ENCODE assay signal across 14 cellular contexts in the genomic region with DNA sequence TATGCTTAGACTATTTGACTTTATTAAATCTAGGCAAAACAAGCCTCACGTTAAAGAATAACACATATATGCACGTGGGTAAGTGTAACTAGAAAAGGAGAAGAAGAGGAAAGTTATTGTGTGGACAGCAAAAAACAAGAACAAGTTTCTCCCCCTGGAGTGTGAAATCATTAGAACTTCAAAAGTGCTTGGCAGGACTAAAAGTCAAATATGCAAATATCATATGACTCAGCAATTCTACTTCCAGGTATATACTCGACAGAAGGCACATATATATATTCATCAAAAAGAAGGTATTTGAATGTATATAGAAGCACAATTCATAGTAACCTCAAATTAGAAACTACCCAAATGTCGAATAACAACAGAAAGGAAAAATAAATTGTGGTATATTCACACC.
DNase-seq lines count a peak whose midpoint lies in the region; ATAC-seq, FAIRE-seq and TF ChIP-seq lines count a peak whose summit lies in the region.
"Had no signal": no experiment of that assay in that cellular context is flagged by ENCODE, and none has a peak within 500 bp of the region (broad histone marks: within the 10 kb centered on the region; RNA-seq: fewer than 3 reads in every experiment).

No MANE protein-coding gene starts in this region.

- TF ChIP-seq RAD21 in HepG2 (CRISPR knock-in tag; IDR thresholded peaks at IDR 0.05): no peak

- no peak for DNase-seq in HepG2 (ENCODE audit: low spot score)
- no peak for DNase-seq in right lobe of liver
- peak; percentile 63 for DNase-seq in Karpas-422
- no peak for DNase-seq in WERI-Rb-1
- DNase-seq in renal cortical epithelial cell (ENCODE audit: low read depth): peak; percentile 2
- no peak for DNase-seq in suprapubic skin (ENCODE audit: low spot score in 2 of 2)
- DNase-seq in D721Med (ENCODE audit: insufficient read length, low spot score): no peak
- DNase-seq in frontal cortex (ENCODE audit: low spot score in 2 of 2): no peak
- DNase-seq: C1 segment of cervical spinal cord, NCI-H1436, NCI-H2029, NCI-H2171, NCI-H446, SIG-M5 had no signal

- ATAC-seq in HepG2 (no peak), right lobe of liver (no peak)

- TF ChIP-seq CTCF in HepG2 (CRISPR knock-in tag; IDR thresholded peaks at IDR 0.05) (no peak), right lobe of liver (IDR thresholded peaks at IDR 0.05) (no peak), WERI-Rb-1 (IDR thresholded peaks at IDR 0.05; ENCODE audit: low read depth, low read length) (no peak), suprapubic skin (IDR thresholded peaks at IDR 0.05) (no peak), D721Med (IDR thresholded peaks at IDR 0.05; ENCODE audit: insufficient read depth, missing control alignments) (no peak)

- FAIRE-seq in HepG2 (lab: Jason Lieb, UNC): no peak
- FAIRE-seq in D721Med (lab: Jason Lieb, UNC): no peak
- FAIRE-seq in frontal cortex (lab: Jason Lieb, UNC): no peak

- no TSS peak for BruUV-seq in HepG2 (replicated peaks; lab: Mats Ljungman, UMichigan)

- H4K20me1 ChIP-seq in HepG2 (ENCODE audit: insufficient read depth, low read length) (no peaks in the 10 kb centered on the region), Karpas-422 (ENCODE audit: insufficient read depth, low read depth, low read length) (no peaks in the 10 kb centered on the region)

- H3K79me2 ChIP-seq in HepG2 (ENCODE audit: insufficient read depth, low read length) (no peaks in the 10 kb centered on the region), Karpas-422 (ENCODE audit: low read length) (no peaks in the 10 kb centered on the region)

- no peak overlapping the region for H2AFZ ChIP-seq in HepG2 (ENCODE audit: low read length)
- no peak overlapping the region for H2AFZ ChIP-seq in Karpas-422 (ENCODE audit: low read length)

- POLR2A ChIA-PET in HepG2 (lab: Yijun Ruan, JAX): no interaction called here

- H3K9ac ChIP-seq in HepG2 (ENCODE audit: insufficient read depth, low read depth, low read length) (no peak overlapping the region), Karpas-422 (ENCODE audit: low read length) (no peak overlapping the region)

- H3K9me2 ChIP-seq in Karpas-422 (replicated peaks; ENCODE audit: insufficient read depth, low read length): no peaks in the 10 kb centered on the region

- CTCF ChIA-PET in HepG2 (lab: Yijun Ruan, JAX; ENCODE audit: low intra/inter-chr PET ratio, low total read pairs): no interaction called here

- in situ Hi-C loops in HepG2 (cut with HindIII; ENCODE audit: extremely low pct_ligation_motif_present, low pct_unique_long_range_greater_than_20kb): no loop called here

- no peaks in the 10 kb centered on the region for H3K9me3 ChIP-seq in HepG2 (ENCODE audit: low read length)
- H3K9me3 ChIP-seq in right lobe of liver: no peaks in the 10 kb centered on the region
- H3K9me3 ChIP-seq in Karpas-422 (ENCODE audit: low read length): no peaks in the 10 kb centered on the region
- no peaks in the 10 kb centered on the region for H3K9me3 ChIP-seq in WERI-Rb-1 (ENCODE audit: severe bottlenecking)
- H3K9me3 ChIP-seq in suprapubic skin: no peaks in the 10 kb centered on the region

- H3K27ac ChIP-seq in HepG2 (ENCODE audit: extremely low read length, insufficient read depth, low read length) (no peak overlapping the region), right lobe of liver (no peak overlapping the region), Karpas-422 (ENCODE audit: low read length) (no peak overlapping the region), WERI-Rb-1 (peak overlapping the region; percentile 34), suprapubic skin (no peak overlapping the region)

- H3K4me2 ChIP-seq in HepG2 (ENCODE audit: low read depth, low read length) (no peak overlapping the region), Karpas-422 (ENCODE audit: low read depth, low read length, poor library complexity, severe bottlenecking) (peak overlapping the region; percentile 16)

- H3K4me1 ChIP-seq in HepG2 (ENCODE audit: insufficient read depth, low read length): peaks cover 7% of the 10 kb centered on the region
- H3K4me1 ChIP-seq in right lobe of liver: no peaks in the 10 kb centered on the region
- peaks cover 14% of the 10 kb centered on the region for H3K4me1 ChIP-seq in Karpas-422 (ENCODE audit: low read length)
- H3K4me1 ChIP-seq in suprapubic skin: no peaks in the 10 kb centered on the region

- H3K27me3 ChIP-seq in HepG2 (ENCODE audit: control insufficient read depth in 1 of 2, insufficient read depth in 2 of 2, low read length in 2 of 2): peaks cover 0 to 1% of the 10 kb centered on the region in 2 experiments; a peak in 1 of 5 replicates
- H3K27me3 ChIP-seq in right lobe of liver: no peaks in the 10 kb centered on the region
- H3K27me3 ChIP-seq in Karpas-422 (ENCODE audit: low read length): no peaks in the 10 kb centered on the region
- H3K27me3 ChIP-seq in WERI-Rb-1 (ENCODE audit: insufficient read depth, low read depth, severe bottlenecking): no peaks in the 10 kb centered on the region
- no peaks in the 10 kb centered on the region for H3K27me3 ChIP-seq in suprapubic skin

- 2% methylated on average over 4 of the region's 4 CpGs for WGBS in HepG2 (ENCODE audit: low lambda C conversion rate)
- WGBS in right lobe of liver (ENCODE audit: insufficient coverage, low coverage, low lambda C conversion rate, missing lambda C conversion rate): 34% methylated on average over 4 of the region's 4 CpGs
- WGBS in suprapubic skin: 49% methylated on average over 4 of the region's 4 CpGs

- H3K36me3 ChIP-seq in HepG2 (replicated peaks in 1 of 2; ENCODE audit: control insufficient read depth in 1 of 2, insufficient read depth in 2 of 2, low read length in 2 of 2) (no peaks in the 10 kb centered on the region), right lobe of liver (no peaks in the 10 kb centered on the region), Karpas-422 (ENCODE audit: insufficient read depth, low read length) (no peaks in the 10 kb centered on the region), WERI-Rb-1 (no peaks in the 10 kb centered on the region), suprapubic skin (no peaks in the 10 kb centered on the region)

- H3K4me3 ChIP-seq in HepG2 (replicated peaks in 1 of 3; ENCODE audit: insufficient read depth in 1 of 3, low read depth in 2 of 3, low read length in 3 of 3) (no peak overlapping the region), right lobe of liver (no peak overlapping the region), Karpas-422 (ENCODE audit: low read length) (no peak overlapping the region), WERI-Rb-1 (ENCODE audit: low read depth, low read length) (no peak overlapping the region; the same call in 1 of the 2 replicates), suprapubic skin (no peak overlapping the region)

- TF ChIP-seq EP300 in HepG2 (IDR thresholded peaks at IDR 0.05; ENCODE audit: low read depth in 2 of 2, low read length in 2 of 2) (no peak), HepG2 (CRISPR knock-in tag; IDR thresholded peaks at IDR 0.05; ENCODE audit: borderline replicate concordance) (no peak), suprapubic skin (IDR thresholded peaks at IDR 0.05) (no peak)

- intact Hi-C loops in HepG2 (cut with micrococcal nuclease; ENCODE audit: unreplicated experiment): no loop called here
- intact Hi-C loops in right lobe of liver (cut with DNase I): no loop called here

- TF ChIP-seq POLR2A in HepG2 (IDR thresholded peaks at IDR 0.05; ENCODE audit: insufficient read depth in 1 of 2, low read depth in 2 of 2, low read length in 2 of 2) (no peak), right lobe of liver (IDR thresholded peaks at IDR 0.05) (no peak), suprapubic skin (IDR thresholded peaks at IDR 0.05) (no peak)

TF ChIP-seq in HepG2, 621 proteins besides CTCF, POLR2A, EP300 and RAD21 (continues in another document):
- peak; percentile 84 for TF ChIP-seq NFE2L2 (IDR thresholded peaks at IDR 0.05; ENCODE audit: low read length)
- TF ChIP-seq, protein P1, sequence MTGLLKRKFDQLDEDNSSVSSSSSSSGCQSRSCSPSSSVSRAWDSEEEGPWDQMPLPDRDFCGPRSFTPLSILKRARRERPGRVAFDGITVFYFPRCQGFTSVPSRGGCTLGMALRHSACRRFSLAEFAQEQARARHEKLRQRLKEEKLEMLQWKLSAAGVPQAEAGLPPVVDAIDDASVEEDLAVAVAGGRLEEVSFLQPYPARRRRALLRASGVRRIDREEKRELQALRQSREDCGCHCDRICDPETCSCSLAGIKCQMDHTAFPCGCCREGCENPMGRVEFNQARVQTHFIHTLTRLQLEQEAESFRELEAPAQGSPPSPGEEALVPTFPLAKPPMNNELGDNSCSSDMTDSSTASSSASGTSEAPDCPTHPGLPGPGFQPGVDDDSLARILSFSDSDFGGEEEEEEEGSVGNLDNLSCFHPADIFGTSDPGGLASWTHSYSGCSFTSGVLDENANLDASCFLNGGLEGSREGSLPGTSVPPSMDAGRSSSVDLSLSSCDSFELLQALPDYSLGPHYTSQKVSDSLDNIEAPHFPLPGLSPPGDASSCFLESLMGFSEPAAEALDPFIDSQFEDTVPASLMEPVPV (CRISPR knock-in tag; IDR thresholded peaks at IDR 0.05): no peak

Comparison
In these comparisons a context has a peak if more than half of its experiments do, and no peak if none do; other contexts are left out.
1. DNase-seq: peak in Karpas-422 (single experiment) and renal cortical epithelial cell (single experiment); none in HepG2 (single experiment), right lobe of liver (0 of 3), WERI-Rb-1 (single experiment), suprapubic skin (0 of 2), D721Med (single experiment) and frontal cortex (0 of 2).